Comparison of ENCODE assay signal across 22 cellular contexts in the genomic region with DNA sequence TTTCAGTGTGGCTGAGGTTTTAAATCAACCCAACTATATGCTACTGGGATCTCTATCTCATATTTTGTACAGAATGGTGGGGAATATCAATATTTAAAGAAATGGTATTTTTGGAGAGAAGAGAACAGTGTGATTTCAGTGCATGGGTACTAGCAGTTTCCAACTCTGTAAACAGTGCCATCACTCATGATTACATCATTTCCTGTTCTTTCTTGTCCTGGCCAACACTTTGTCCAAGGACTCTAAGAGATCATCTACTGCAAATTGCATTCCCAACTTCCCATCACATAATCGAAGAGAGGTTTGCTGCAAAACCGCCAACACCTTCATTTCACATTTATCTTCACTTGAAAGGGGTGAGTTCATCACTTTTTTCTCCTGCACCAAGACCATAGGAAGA.
DNase-seq lines count a peak whose midpoint lies in the region; ATAC-seq, FAIRE-seq and TF ChIP-seq lines count a peak whose summit lies in the region.
"Had no signal": no experiment of that assay in that cellular context is flagged by ENCODE, and none has a peak within 500 bp of the region (broad histone marks: within the 10 kb centered on the region; RNA-seq: fewer than 3 reads in every experiment).

No MANE protein-coding gene starts in this region.

- peaks cover 5 to 19% of the 10 kb centered on the region in 2 donors for H3K27me3 Mint-ChIP-seq in natural killer cell (ENCODE audit: low read depth in 2 of 2)
- H3K27me3 Mint-ChIP-seq: activated CD4-positive, alpha-beta memory T cell treated with anti-CD3 and anti-CD28 coated beads for 36 hours; type B pancreatic cell had no signal

- no peak for FAIRE-seq in small intestine (lab: Jason Lieb, UNC)
- FAIRE-seq: frontal cortex, G401.6, GM12878 had no signal

- H3K27me3 ChIP-seq in small intestine (ENCODE audit: control insufficient read depth in 2 of 2, insufficient read depth in 2 of 2, low read length in 2 of 2) = no peaks in the 10 kb centered on the region
- H3K27me3 ChIP-seq: ascending aorta had no signal

- H3K4me3 ChIP-seq in fibroblast of pulmonary artery (replicated peaks; ENCODE audit: low read depth, low read length) = no peak overlapping the region
- no peak overlapping the region for H3K4me3 ChIP-seq in small intestine (ENCODE audit: low read depth in 1 of 2, low read length in 2 of 2)
- H3K4me3 ChIP-seq: ascending aorta, GM12878, left ventricle myocardium inferior had no signal

- H3K4me1 Mint-ChIP-seq in natural killer cell = no peaks in the 10 kb centered on the region

- no peaks in the 10 kb centered on the region for H3K36me3 Mint-ChIP-seq in natural killer cell
- H3K36me3 Mint-ChIP-seq: activated CD4-positive, alpha-beta memory T cell treated with anti-CD3 and anti-CD28 coated beads for 36 hours; type B pancreatic cell had no signal

- H3K4me3 Mint-ChIP-seq in natural killer cell = no peak overlapping the region
- H3K4me3 Mint-ChIP-seq: activated CD4-positive, alpha-beta memory T cell treated with anti-CD3 and anti-CD28 coated beads for 36 hours; activated naive CD4-positive, alpha-beta T cell treated with anti-CD3 and anti-CD28 coated beads for 36 hours; type B pancreatic cell had no signal

- no peak overlapping the region for H3K27ac ChIP-seq in small intestine (ENCODE audit: low read depth in 1 of 2, low read length in 1 of 2)
- H3K27ac ChIP-seq: ascending aorta, left ventricle myocardium inferior had no signal

- DNase-seq in A172 (ENCODE audit: low spot score) = peak; percentile 54
- peak; percentile 50 for DNase-seq in EH (ENCODE audit: low read depth)
- DNase-seq in RPMI7951 (ENCODE audit: low read depth) = peak; percentile 50
- peak; percentile 22 for DNase-seq in fibroblast of pulmonary artery (ENCODE audit: low read depth)
- no peak for DNase-seq in natural killer cell
- no peak for DNase-seq in small intestine
- DNase-seq: activated CD4-positive, alpha-beta memory T cell treated with anti-CD3 and anti-CD28 coated beads for 36 hours; activated naive CD4-positive, alpha-beta T cell treated with anti-CD3 and anti-CD28 coated beads for 36 hours; left ventricle myocardium inferior; NCI-H1436; NCI-H226; occipital lobe; right cardiac atrium; stimulated activated naive CD8-positive, alpha-beta T cell treated with anti-CD3 and anti-CD28 coated beads, Interleukin-15, Interleukin-2, amounts not matched to agents 100 U/mL and 50 U/mL, for 24 hours; T-helper 1 cell had no signal

- intact Hi-C loops in natural killer cell (cut with micrococcal nuclease) = no loop called here

- ATAC-seq in natural killer cell (no peak), GM18868 (IDR thresholded peaks at IDR 0.05; ENCODE audit: unreplicated experiment) (no peak), HG02571 (IDR thresholded peaks at IDR 0.05; ENCODE audit: unreplicated experiment) (no peak)
- ATAC-seq: GM12878; right cardiac atrium; stimulated activated naive CD8-positive, alpha-beta T cell treated with anti-CD3 and anti-CD28 coated beads, Interleukin-15, Interleukin-2, amounts not matched to agents 100 U/mL and 50 U/mL, for 24 hours had no signal

- H3K9me3 Mint-ChIP-seq in natural killer cell = peaks cover 0 to 2% of the 10 kb centered on the region in 2 donors
- H3K9me3 Mint-ChIP-seq: activated naive CD4-positive, alpha-beta T cell treated with anti-CD3 and anti-CD28 coated beads for 36 hours had no signal

- H3K4me1 ChIP-seq in small intestine (ENCODE audit: control insufficient read depth in 2 of 2, insufficient read depth in 1 of 2, low read depth in 1 of 2, low read length in 1 of 2) = no peaks in the 10 kb centered on the region
- H3K4me1 ChIP-seq: ascending aorta, left ventricle myocardium inferior had no signal

- TF ChIP-seq CTCF in fibroblast of pulmonary artery (IDR thresholded peaks at IDR 0.05; ENCODE audit: low read length, missing control alignments) (no peak), natural killer cell (IDR thresholded peaks at IDR 0.05) (no peak)

- no peak overlapping the region for H3K27ac Mint-ChIP-seq in natural killer cell
- H3K27ac Mint-ChIP-seq: activated CD4-positive, alpha-beta memory T cell treated with anti-CD3 and anti-CD28 coated beads for 36 hours; activated naive CD4-positive, alpha-beta T cell treated with anti-CD3 and anti-CD28 coated beads for 36 hours; type B pancreatic cell had no signal

- H3K36me3 ChIP-seq in small intestine (ENCODE audit: control insufficient read depth in 2 of 2, insufficient read depth in 2 of 2, low read length in 2 of 2) = no peaks in the 10 kb centered on the region
- H3K36me3 ChIP-seq: left ventricle myocardium inferior had no signal

- no peaks in the 10 kb centered on the region for H3K9me3 ChIP-seq in small intestine (ENCODE audit: control insufficient read depth, low read depth)
- H3K9me3 ChIP-seq: ascending aorta had no signal

- WGBS in small intestine, 3 donors = 77 to 91% (median 91%) methylated on average over 2 of the region's 2 CpGs

Comparison
In these comparisons a context has a peak if more than half of its experiments do, and no peak if none do; other contexts are left out.
1. DNase-seq: peak in A172 (single experiment), EH (single experiment), RPMI7951 (single experiment) and fibroblast of pulmonary artery (single experiment); none in natural killer cell (single experiment) and small intestine (single experiment).